Comparison of ENCODE assay signal across 25 cellular contexts in the genomic region with DNA sequence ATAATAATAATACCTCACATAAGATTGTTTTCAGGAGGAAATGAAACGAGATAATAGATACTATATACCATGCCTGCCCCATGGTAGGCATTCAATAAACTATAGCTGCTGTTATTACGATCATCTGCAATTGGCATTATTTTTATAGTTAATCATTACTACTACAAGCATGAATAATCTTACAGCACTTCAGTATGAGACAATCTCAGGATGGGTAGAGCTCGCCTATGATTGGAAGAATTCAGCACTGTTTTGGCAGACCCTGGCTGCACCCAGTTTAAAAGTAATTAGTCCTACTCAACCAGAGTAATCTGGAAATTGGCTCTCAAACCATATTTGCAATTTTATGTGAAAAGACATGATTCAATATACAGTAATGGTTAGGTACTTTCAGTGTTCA.
DNase-seq lines count a peak whose midpoint lies in the region; ATAC-seq, FAIRE-seq and TF ChIP-seq lines count a peak whose summit lies in the region.
"Had no signal": no experiment of that assay in that cellular context is flagged by ENCODE, and none has a peak within 500 bp of the region (broad histone marks: within the 10 kb centered on the region; RNA-seq: fewer than 3 reads in every experiment).

No MANE protein-coding gene starts in this region.

- H3K9me3 Mint-ChIP-seq in T-cell: no peaks in the 10 kb centered on the region
- H3K9me3 Mint-ChIP-seq: CD14-positive monocyte; CD4-positive, CD25-positive, alpha-beta regulatory T cell; CD8-positive, alpha-beta memory T cell had no signal

- no peaks in the 10 kb centered on the region for H3K4me1 Mint-ChIP-seq in T-cell
- H3K4me1 Mint-ChIP-seq: CD14-positive monocyte; CD4-positive, CD25-positive, alpha-beta regulatory T cell; CD8-positive, alpha-beta memory T cell had no signal

- peak overlapping the region; percentile 97 for H3K4me2 ChIP-seq in A549
- H3K4me2 ChIP-seq: BLaER1 had no signal

- peak overlapping the region; percentile 85 to 88 for H3K27ac ChIP-seq in A549
- H3K27ac ChIP-seq: 22Rv1, BLaER1 had no signal

- no peak overlapping the region for H3K4me3 Mint-ChIP-seq in T-cell
- H3K4me3 Mint-ChIP-seq: CD14-positive monocyte; CD4-positive, alpha-beta memory T cell; CD4-positive, CD25-positive, alpha-beta regulatory T cell; CD8-positive, alpha-beta memory T cell had no signal

- CTCF ChIA-PET in A549 (lab: Yijun Ruan, JAX): interaction anchor here (1.0 kb wide), 1 partner anchor 20 kb away, joined by 3 read pairs; no protein-coding TSS in a partner anchor
- CTCF ChIA-PET in T-cell (lab: Charles Lee): no interaction called here

- H3K36me3 Mint-ChIP-seq in T-cell: no peaks in the 10 kb centered on the region
- H3K36me3 Mint-ChIP-seq: CD14-positive monocyte; CD4-positive, alpha-beta memory T cell; CD4-positive, CD25-positive, alpha-beta regulatory T cell; CD8-positive, alpha-beta memory T cell had no signal

- 4% methylated on average over 3 of the region's 3 CpGs for WGBS in A549 (ENCODE audit: missing lambda C conversion rate)

- H3K27ac Mint-ChIP-seq in T-cell: no peak overlapping the region
- H3K27ac Mint-ChIP-seq: CD14-positive monocyte; CD4-positive, alpha-beta memory T cell; CD4-positive, CD25-positive, alpha-beta regulatory T cell; CD8-positive, alpha-beta memory T cell had no signal

- H3K27me3 Mint-ChIP-seq in T-cell: peaks cover 3 to 8% of the 10 kb centered on the region in 2 donors

- TF ChIP-seq RAD21 in A549 (conservative IDR thresholded peaks at IDR 0.05 in 1 of 2, IDR thresholded peaks at IDR 0.05 in 1 of 2): no peak

- peaks cover 35% of the 10 kb centered on the region for H3K4me1 ChIP-seq in A549
- H3K4me1 ChIP-seq: BLaER1 had no signal

- ATAC-seq in A549 (peak; percentile 68 to 70; a peak in 4 of 6 replicates), T-cell (replicated peaks in 1 of 4) (no peak), HG02885 (IDR thresholded peaks at IDR 0.05; ENCODE audit: poor library complexity, unreplicated experiment) (no peak)

- POLR2A ChIA-PET in A549 (lab: Yijun Ruan, JAX): interaction anchor here (0.6 to 0.9 kb wide), 2 partner anchors 36 to 105 kb away, joined by 4 to 6 read pairs; a partner anchor contains a TSS
- POLR2A ChIA-PET in T-cell (lab: Charles Lee): no interaction called here

- no peak for FAIRE-seq in A549 (lab: Jason Lieb, UNC)
- FAIRE-seq: GM12891, GM19239 had no signal

- H3K9me3 ChIP-seq in A549: no peaks in the 10 kb centered on the region
- H3K9me3 ChIP-seq: BE2C, BLaER1 had no signal

- H3K4me3 ChIP-seq in A549: no peak overlapping the region; the same call in 2 of the 3 replicates
- H3K4me3 ChIP-seq: BLaER1 had no signal

- TF ChIP-seq EP300 in A549 (IDR thresholded peaks at IDR 0.05): no peak

- no peak for TF ChIP-seq POLR2A in A549 (IDR thresholded peaks at IDR 0.05; ENCODE audit: low read length)

- no peak for TF ChIP-seq CTCF in A549 (IDR thresholded peaks at IDR 0.05)

- DNase-seq in NCI-H1105 treated with DMSO at 0.1 percent for 48 hours (lab: John Stamatoyannopoulos, UW): peak; percentile 30
- DNase-seq in NCI-H1105 (lab: John Stamatoyannopoulos, UW): no peak
- no peak for DNase-seq in A549 (ENCODE audit: low read depth in 1 of 2, low spot score in 1 of 2)
- peak; percentile 79 for DNase-seq in NCI-H446 treated with DMSO at 0.1 percent for 48 hours (lab: John Stamatoyannopoulos, UW)
- DNase-seq in T-cell: no peak
- DNase-seq: ACHN; BE2C; C1 segment of cervical spinal cord; CD4-positive, alpha-beta memory T cell; CD4-positive, CD25-positive, alpha-beta regulatory T cell; CD8-positive, alpha-beta memory T cell; COR-L47; DMS 273 treated with DMSO at 0.1 percent for 48 hours; DMS153; DMS53; DMS79; DND-41; EL; GDM1 had no signal

TF ChIP-seq in A549, 52 proteins besides CTCF, POLR2A, EP300 and RAD21:
- TF ChIP-seq SREBF2 (IDR thresholded peaks at IDR 0.05): no peak
- no peak for TF ChIP-seq GATA3 (IDR thresholded peaks at IDR 0.05; ENCODE audit: borderline replicate concordance)
- no peak for TF ChIP-seq CEBPB (IDR thresholded peaks at IDR 0.05)
- TF ChIP-seq ZFP36 (IDR thresholded peaks at IDR 0.05; ENCODE audit: borderline replicate concordance, partially characterized antibody): no peak
- TF ChIP-seq ESRRA (IDR thresholded peaks at IDR 0.05; ENCODE audit: borderline replicate concordance, low read length): no peak
- no peak for TF ChIP-seq HOXA7 (CRISPR knock-in tag; IDR thresholded peaks at IDR 0.05)
- TF ChIP-seq PHF8 (IDR thresholded peaks at IDR 0.05; ENCODE audit: borderline replicate concordance, low read depth): no peak
- no peak for TF ChIP-seq CBX2 (IDR thresholded peaks at IDR 0.05; ENCODE audit: borderline replicate concordance, low read depth)
- TF ChIP-seq HOXB5 (CRISPR knock-in tag; IDR thresholded peaks at IDR 0.05): no peak
- TF ChIP-seq, protein P1, sequence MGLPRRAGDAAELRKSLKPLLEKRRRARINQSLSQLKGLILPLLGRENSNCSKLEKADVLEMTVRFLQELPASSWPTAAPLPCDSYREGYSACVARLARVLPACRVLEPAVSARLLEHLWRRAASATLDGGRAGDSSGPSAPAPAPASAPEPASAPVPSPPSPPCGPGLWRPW (IDR thresholded peaks at IDR 0.05): no peak
- no peak for TF ChIP-seq TP53 (CRISPR knock-in tag; IDR thresholded peaks at IDR 0.05)
- no peak for TF ChIP-seq RCOR1 (IDR thresholded peaks at IDR 0.05; ENCODE audit: low read depth, low read length)
- no peak for TF ChIP-seq ZSCAN20 (CRISPR knock-in tag; IDR thresholded peaks at IDR 0.05)

Comparison
In these comparisons a context has a peak if more than half of its experiments do, and no peak if none do; other contexts are left out.
1. DNase-seq: peak in NCI-H1105 treated with DMSO at 0.1 percent for 48 hours (single experiment) and NCI-H446 treated with DMSO at 0.1 percent for 48 hours (single experiment); none in NCI-H1105 (single experiment), A549 (0 of 2) and T-cell (0 of 34).
2. ATAC-seq: peak in A549 (2 of 2); none in T-cell (0 of 4) and HG02885 (single experiment).